ENCODE assay signal across 8 cellular contexts in the genomic region with DNA sequence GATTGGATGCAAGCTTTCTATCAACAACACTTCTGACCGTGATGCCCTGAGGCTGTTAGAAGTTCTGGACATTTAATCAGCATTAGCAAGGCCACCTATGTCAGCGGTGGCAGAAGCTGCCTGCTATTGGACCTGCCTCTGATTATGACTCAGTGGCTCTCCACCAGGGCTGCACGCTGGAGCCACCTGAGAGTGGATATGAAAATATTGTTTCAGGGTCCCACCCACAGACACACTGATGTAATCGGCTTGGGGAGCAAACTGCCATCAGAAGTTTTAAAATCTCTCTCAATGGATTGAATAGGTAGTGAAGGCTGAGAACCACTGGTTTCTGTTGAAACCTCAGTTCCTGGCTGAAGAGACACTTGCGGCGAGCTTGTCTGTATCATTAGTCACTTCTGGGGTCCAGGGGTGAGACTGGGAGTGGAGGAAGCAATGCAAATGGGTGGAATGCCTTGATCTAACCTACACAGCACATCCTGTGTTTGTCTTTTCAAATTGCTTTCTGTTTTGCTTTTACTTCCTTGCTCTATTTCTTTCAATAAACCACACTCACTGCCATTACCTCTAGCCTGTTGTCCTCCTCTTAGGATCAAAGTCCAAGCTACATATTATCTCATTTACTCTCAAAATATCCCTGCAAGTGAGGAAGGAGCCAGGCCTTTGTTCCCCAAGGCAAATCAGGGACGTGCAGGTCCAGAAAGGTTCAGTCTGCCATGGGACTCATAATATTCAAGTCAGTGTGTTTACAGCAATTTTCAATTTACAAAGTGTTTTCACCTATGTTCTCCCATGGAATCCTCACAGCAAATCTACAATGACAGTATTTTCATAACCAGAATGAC. TPM values are rescaled to one million over a fixed set of nuclear protein-coding genes. Genes with fewer than 3 reads are reported as not detected.
DNase-seq lines count a peak whose midpoint lies in the region; ATAC-seq and TF ChIP-seq lines count a peak whose summit lies in the region.

No MANE protein-coding gene starts in this region.

- H3K36me3 Mint-ChIP-seq in activated naive CD8-positive, alpha-beta T cell, result no peaks in the 10 kb centered on the region
- no peaks in the 10 kb centered on the region for H3K36me3 Mint-ChIP-seq in H9 (ENCODE audit: insufficient read depth in 1 of 3, low read depth in 3 of 3)

- H3K18ac ChIP-seq in H9 (ENCODE audit: insufficient read length, low read depth, low read length), result no peak overlapping the region

- no peaks in the 10 kb centered on the region for H3K27me3 Mint-ChIP-seq in activated naive CD8-positive, alpha-beta T cell
- H3K27me3 Mint-ChIP-seq in H9 (ENCODE audit: low read depth), result peaks cover 46% of the 10 kb centered on the region

- no peak overlapping the region for H3K4me2 ChIP-seq in H9 (ENCODE audit: insufficient read depth, insufficient read length, low read length)

- no peak overlapping the region for H3K9ac ChIP-seq in H9 (ENCODE audit: extremely low read depth, insufficient read length, low read length)

- H3K79me2 ChIP-seq in H9 (ENCODE audit: insufficient read depth, low read length), result no peaks in the 10 kb centered on the region

- no peak overlapping the region for H3K56ac ChIP-seq in H9 (ENCODE audit: insufficient read length, low read depth, low read length)

- H2AK5ac ChIP-seq in H9 (ENCODE audit: insufficient read length, low read length), result no peak overlapping the region

- H3K9me3 Mint-ChIP-seq in activated naive CD8-positive, alpha-beta T cell (ENCODE audit: low read depth), result no peaks in the 10 kb centered on the region
- peaks cover 0 to 2% of the 10 kb centered on the region in 2 experiments; a peak in 2 of 5 replicates for H3K9me3 Mint-ChIP-seq in H9

- H3K23ac ChIP-seq in H9 (ENCODE audit: insufficient read length, low read depth, low read length), result no peak overlapping the region

- H3K4me3 Mint-ChIP-seq in activated naive CD8-positive, alpha-beta T cell, result peak overlapping the region; percentile 46
- no peak overlapping the region for H3K4me3 Mint-ChIP-seq in H9

- H3K27me3 ChIP-seq in H9 (ENCODE audit: insufficient read depth, low read length), result peaks cover 8% of the 10 kb centered on the region; the same call in 1 of the 2 replicates

- DNase-seq in ELF-1 (ENCODE audit: low read depth, low spot score) (peak; percentile 22), NOMO-1 treated with DMSO at 0.1 percent for 48 hours (lab: John Stamatoyannopoulos, UW; ENCODE audit: unreplicated experiment) (peak; percentile 35), pons (ENCODE audit: low spot score) (peak; percentile 6), H9 (no peak), NCI-H146 treated with DMSO at 0.1 percent for 48 hours (lab: John Stamatoyannopoulos, UW; ENCODE audit: unreplicated experiment) (no peak), NCI-H1092 treated with DMSO at 0.1 percent for 48 hours (lab: John Stamatoyannopoulos, UW) (no peak)

- no CpG with 5 or more reads among the region's 7 CpGs for WGBS in H9 (ENCODE audit: extremely low coverage, insufficient read length, low lambda C conversion rate)

- H3K4me1 Mint-ChIP-seq in activated naive CD8-positive, alpha-beta T cell (ENCODE audit: low read depth), result peaks cover 58% of the 10 kb centered on the region
- H3K4me1 Mint-ChIP-seq in H9, result peaks cover 25 to 31% of the 10 kb centered on the region in 2 experiments

- no peaks in the 10 kb centered on the region for H4K20me1 ChIP-seq in H9 (ENCODE audit: control insufficient read depth, insufficient read depth, insufficient read length)

- no peak overlapping the region for H2BK12ac ChIP-seq in H9 (ENCODE audit: insufficient read length, low read depth, low read length)

- H3K4me1 ChIP-seq in H9 (ENCODE audit: insufficient read depth, low read length), result peaks cover 8% of the 10 kb centered on the region; the same call in 1 of the 2 replicates

- no peak overlapping the region for H4K8ac ChIP-seq in H9 (replicated peaks; ENCODE audit: insufficient read length, low read depth, low read length)

- H2BK120ac ChIP-seq in H9 (ENCODE audit: low read depth, low read length, poor library complexity, severe bottlenecking), result no peak overlapping the region

- H3K9me3 ChIP-seq in H9 (ENCODE audit: control insufficient read depth, low read depth, low read length), result no peaks in the 10 kb centered on the region

- H4K5ac ChIP-seq in H9 (ENCODE audit: insufficient read length, low read depth, low read length), result no peak overlapping the region

- no peak overlapping the region for H2BK5ac ChIP-seq in H9 (ENCODE audit: insufficient read length, low read length)

- no peak overlapping the region for H3K4ac ChIP-seq in H9 (ENCODE audit: low read depth, low read length)

- peak; percentile 97 for ATAC-seq in GM21825 (IDR thresholded peaks at IDR 0.05; ENCODE audit: unreplicated experiment)

- H3K27ac ChIP-seq in H9 (ENCODE audit: insufficient read length, low read depth, low read length), result no peak overlapping the region

- H2AFZ ChIP-seq in H9 (ENCODE audit: low read length), result no peak overlapping the region

- no peaks in the 10 kb centered on the region for H3K79me1 ChIP-seq in H9 (ENCODE audit: insufficient read depth, low read depth, low read length, poor library complexity, severe bottlenecking)

- no peak overlapping the region for H2BK15ac ChIP-seq in H9 (ENCODE audit: low read depth, low read length)

- no peak overlapping the region for H2BK20ac ChIP-seq in H9 (ENCODE audit: low read depth, low read length, poor library complexity, severe bottlenecking)

- H3K14ac ChIP-seq in H9 (ENCODE audit: insufficient read depth, low read length), result no peak overlapping the region

- H4K91ac ChIP-seq in H9 (ENCODE audit: insufficient read length, low read depth, low read length), result no peak overlapping the region

- peaks cover 16% of the 10 kb centered on the region for H3K23me2 ChIP-seq in H9 (ENCODE audit: insufficient read length, low read depth, low read length, poor library complexity, severe bottlenecking)

- no peak for TF ChIP-seq CTCF in H9 (conservative IDR thresholded peaks at IDR 0.05)

- H3T11ph ChIP-seq in H9 (ENCODE audit: low read length), result no peak overlapping the region

- H3K27ac Mint-ChIP-seq in activated naive CD8-positive, alpha-beta T cell, result peak overlapping the region; percentile 88
- no peak overlapping the region for H3K27ac Mint-ChIP-seq in H9

RNA-seq across cellular contexts. Expression of gene CLIC5, which starts 4.2 kb away (rescaled TPM):
- total RNA-seq in H9 (2021), result 0.15 and 0.20 TPM in 2 replicates

Comparison
In these comparisons a context has a peak if more than half of its experiments do, and no peak if none do; other contexts are left out.
1. DNase-seq: peak in ELF-1 (single experiment), NOMO-1 treated with DMSO at 0.1 percent for 48 hours (single experiment) and pons (single experiment); none in H9 (single experiment), NCI-H146 treated with DMSO at 0.1 percent for 48 hours (single experiment) and NCI-H1092 treated with DMSO at 0.1 percent for 48 hours (single experiment).